ENCODE assay signal across 21 cellular contexts in the genomic region with DNA sequence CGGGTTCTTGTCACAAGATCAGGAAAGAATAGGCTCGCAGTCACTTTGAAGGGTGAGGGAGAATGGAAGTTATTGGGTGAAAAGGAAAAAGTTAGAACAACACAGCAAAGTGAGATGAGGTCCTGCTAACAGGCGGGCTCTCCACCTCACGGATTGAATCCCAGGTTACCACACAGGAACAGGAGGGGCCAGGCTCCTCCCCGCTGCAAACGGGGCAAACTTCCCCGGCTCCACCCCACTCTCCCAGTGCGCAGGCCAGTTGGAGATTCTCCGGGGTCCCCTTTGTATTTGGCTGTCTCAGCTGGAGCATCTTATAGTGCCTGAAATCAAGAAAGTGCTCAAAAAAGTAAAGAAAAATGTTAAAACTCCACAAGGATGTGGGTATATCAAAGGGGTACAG.
"Had no signal": no experiment of that assay in that cellular context is flagged by ENCODE, and none has a peak within 500 bp of the region (broad histone marks: within the 10 kb centered on the region; RNA-seq: fewer than 3 reads in every experiment).

No MANE protein-coding gene starts in this region.

- H3K4me3 ChIP-seq: ascending aorta, breast epithelium, thyroid gland had no signal

- H3K36me3 ChIP-seq: ascending aorta, breast epithelium, prostate gland, right atrium auricular region, thyroid gland had no signal

- H3K9me3 ChIP-seq: ascending aorta, breast epithelium, prostate gland, right atrium auricular region, thyroid gland had no signal

- H3K27ac ChIP-seq: ascending aorta, breast epithelium, prostate gland, right atrium auricular region, thyroid gland had no signal

- FAIRE-seq: frontal cortex had no signal

- DNase-seq: activated CD4-positive, alpha-beta T cell treated with anti-CD3 and anti-CD28 coated beads, Interleukin-2, amount 10 ng/mL, durations not matched to agents 7 days and 5 days; activated CD8-positive, alpha-beta memory T cell treated with anti-CD3 and anti-CD28 coated beads, Interleukin-2, amount 50 U/mL, for 4 hours; activated effector memory CD4-positive, alpha-beta T cell treated with Interleukin-2 at 50 U/mL for 16 hours; activated naive CD4-positive, alpha-beta T cell treated with anti-CD3 and anti-CD28 coated beads, Interleukin-2, amount 50 U/mL, for 16 hours; activated T-cell treated with anti-CD3 and anti-CD28 coated beads, Interleukin-2, amount 50 U/mL, for 4 hours; cerebellar nuclear complex; cortex of kidney; hypothalamus; immature natural killer cell; kidney glomerular epithelial cell; left ventricle myocardium superior; stimulated activated CD4-positive, alpha-beta T cell treated with anti-CD3 and anti-CD28 coated beads, Interleukin-12 subunit alpha, Interleukin-12 subunit beta, amount 100 ng/mL, for 4 hours; stimulated activated CD4-positive, alpha-beta T cell treated with anti-CD3 and anti-CD28 coated beads, Interleukin-1b, Interleukin-23, amount 100 ng/mL, for 48 hours; stimulated activated naive CD4-positive, alpha-beta T cell treated with Interleukin-2 at 50 U/mL for 16 hours; thyroid gland had no signal

- H3K27me3 ChIP-seq: ascending aorta, breast epithelium, right atrium auricular region, thyroid gland had no signal

- H3K4me1 ChIP-seq: ascending aorta, breast epithelium, prostate gland, right atrium auricular region had no signal

- ATAC-seq: activated CD4-positive, CD25-positive, alpha-beta regulatory T cell treated with anti-CD3 and anti-CD28 coated beads, Interleukin-2, amount 50 U/mL, for 24 hours; activated T-cell treated with anti-CD3 and anti-CD28 coated beads, Interleukin-2, amount 50 U/mL, for 4 hours; left ventricle myocardium superior had no signal
